ENCODE assay signal across 1 cellular context in the genomic region with DNA sequence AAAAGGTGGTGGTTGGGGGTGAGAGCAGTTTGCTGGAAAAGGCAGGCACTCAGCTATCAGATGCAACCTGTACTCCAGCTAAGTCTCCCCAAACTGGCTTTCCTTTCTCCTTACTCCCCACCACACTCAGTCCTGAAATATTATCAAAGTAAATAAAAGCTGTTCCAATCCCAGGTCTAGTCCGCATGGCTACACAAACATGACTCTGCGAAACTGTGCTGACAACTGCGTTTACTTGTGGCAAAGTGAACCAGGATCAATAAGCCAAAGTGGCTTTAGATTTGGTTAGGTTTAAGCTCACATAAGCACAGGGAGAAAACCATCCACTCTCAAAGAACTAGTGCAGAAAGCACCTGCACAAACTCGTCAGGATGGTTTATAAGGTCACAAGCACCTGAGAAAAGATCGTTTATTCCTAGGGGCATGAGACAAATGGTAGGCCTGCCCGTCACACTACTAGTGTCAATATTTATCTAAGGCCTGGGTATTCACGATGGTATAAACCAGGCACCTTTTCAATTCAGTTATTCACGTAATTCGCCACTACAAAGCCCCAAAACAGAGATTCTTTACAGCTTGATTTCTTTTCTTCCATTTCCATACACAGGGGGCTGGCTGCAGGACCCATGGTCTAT.
TF ChIP-seq lines count a peak whose summit lies in the region.

No MANE protein-coding gene starts in this region.

TF ChIP-seq in HepG2, 621 proteins besides CTCF, POLR2A, EP300 and RAD21 (continued from another document and continues in another):
- peak; percentile 53; the same call in 1 of the 2 replicates for TF ChIP-seq ZNF816 (CRISPR knock-in tag; IDR thresholded peaks at IDR 0.05; ENCODE audit: borderline replicate concordance)
- peak; percentile 70; the same call in 1 of the 2 replicates for TF ChIP-seq ZNF670 (CRISPR knock-in tag; IDR thresholded peaks at IDR 0.05; ENCODE audit: borderline replicate concordance)
- TF ChIP-seq MLLT10 (CRISPR knock-in tag; IDR thresholded peaks at IDR 0.05) = no peak
- no peak for TF ChIP-seq HNF4G (IDR thresholded peaks at IDR 0.05; ENCODE audit: borderline replicate concordance, low read depth, low read length)
- no peak for TF ChIP-seq HNF4G (CRISPR knock-in tag; IDR thresholded peaks at IDR 0.05; ENCODE audit: borderline replicate concordance, low read depth)
- TF ChIP-seq ZNF329 (CRISPR knock-in tag; IDR thresholded peaks at IDR 0.05; ENCODE audit: low read depth) = no peak
- TF ChIP-seq, protein P1, sequence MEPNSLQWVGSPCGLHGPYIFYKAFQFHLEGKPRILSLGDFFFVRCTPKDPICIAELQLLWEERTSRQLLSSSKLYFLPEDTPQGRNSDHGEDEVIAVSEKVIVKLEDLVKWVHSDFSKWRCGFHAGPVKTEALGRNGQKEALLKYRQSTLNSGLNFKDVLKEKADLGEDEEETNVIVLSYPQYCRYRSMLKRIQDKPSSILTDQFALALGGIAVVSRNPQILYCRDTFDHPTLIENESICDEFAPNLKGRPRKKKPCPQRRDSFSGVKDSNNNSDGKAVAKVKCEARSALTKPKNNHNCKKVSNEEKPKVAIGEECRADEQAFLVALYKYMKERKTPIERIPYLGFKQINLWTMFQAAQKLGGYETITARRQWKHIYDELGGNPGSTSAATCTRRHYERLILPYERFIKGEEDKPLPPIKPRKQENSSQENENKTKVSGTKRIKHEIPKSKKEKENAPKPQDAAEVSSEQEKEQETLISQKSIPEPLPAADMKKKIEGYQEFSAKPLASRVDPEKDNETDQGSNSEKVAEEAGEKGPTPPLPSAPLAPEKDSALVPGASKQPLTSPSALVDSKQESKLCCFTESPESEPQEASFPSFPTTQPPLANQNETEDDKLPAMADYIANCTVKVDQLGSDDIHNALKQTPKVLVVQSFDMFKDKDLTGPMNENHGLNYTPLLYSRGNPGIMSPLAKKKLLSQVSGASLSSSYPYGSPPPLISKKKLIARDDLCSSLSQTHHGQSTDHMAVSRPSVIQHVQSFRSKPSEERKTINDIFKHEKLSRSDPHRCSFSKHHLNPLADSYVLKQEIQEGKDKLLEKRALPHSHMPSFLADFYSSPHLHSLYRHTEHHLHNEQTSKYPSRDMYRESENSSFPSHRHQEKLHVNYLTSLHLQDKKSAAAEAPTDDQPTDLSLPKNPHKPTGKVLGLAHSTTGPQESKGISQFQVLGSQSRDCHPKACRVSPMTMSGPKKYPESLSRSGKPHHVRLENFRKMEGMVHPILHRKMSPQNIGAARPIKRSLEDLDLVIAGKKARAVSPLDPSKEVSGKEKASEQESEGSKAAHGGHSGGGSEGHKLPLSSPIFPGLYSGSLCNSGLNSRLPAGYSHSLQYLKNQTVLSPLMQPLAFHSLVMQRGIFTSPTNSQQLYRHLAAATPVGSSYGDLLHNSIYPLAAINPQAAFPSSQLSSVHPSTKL (CRISPR knock-in tag; IDR thresholded peaks at IDR 0.05) = peak; percentile 71
- no peak for TF ChIP-seq HOXD1 (CRISPR knock-in tag; IDR thresholded peaks at IDR 0.05)
- TF ChIP-seq GZF1 (CRISPR knock-in tag; IDR thresholded peaks at IDR 0.05) = no peak
- TF ChIP-seq SYNCRIP (IDR thresholded peaks at IDR 0.05; ENCODE audit: insufficient read depth, low read depth, low read length) = no peak
- peak; percentile 46; the same call in 1 of the 2 replicates for TF ChIP-seq ZNF543 (CRISPR knock-in tag; IDR thresholded peaks at IDR 0.05)
- no peak for TF ChIP-seq ZNF768 (CRISPR knock-in tag; IDR thresholded peaks at IDR 0.05)
- no peak for TF ChIP-seq ARNTL (CRISPR knock-in tag; IDR thresholded peaks at IDR 0.05)
- TF ChIP-seq ZNF101 (CRISPR knock-in tag; IDR thresholded peaks at IDR 0.05; ENCODE audit: borderline replicate concordance, low read depth) = no peak
- TF ChIP-seq, protein P2, sequence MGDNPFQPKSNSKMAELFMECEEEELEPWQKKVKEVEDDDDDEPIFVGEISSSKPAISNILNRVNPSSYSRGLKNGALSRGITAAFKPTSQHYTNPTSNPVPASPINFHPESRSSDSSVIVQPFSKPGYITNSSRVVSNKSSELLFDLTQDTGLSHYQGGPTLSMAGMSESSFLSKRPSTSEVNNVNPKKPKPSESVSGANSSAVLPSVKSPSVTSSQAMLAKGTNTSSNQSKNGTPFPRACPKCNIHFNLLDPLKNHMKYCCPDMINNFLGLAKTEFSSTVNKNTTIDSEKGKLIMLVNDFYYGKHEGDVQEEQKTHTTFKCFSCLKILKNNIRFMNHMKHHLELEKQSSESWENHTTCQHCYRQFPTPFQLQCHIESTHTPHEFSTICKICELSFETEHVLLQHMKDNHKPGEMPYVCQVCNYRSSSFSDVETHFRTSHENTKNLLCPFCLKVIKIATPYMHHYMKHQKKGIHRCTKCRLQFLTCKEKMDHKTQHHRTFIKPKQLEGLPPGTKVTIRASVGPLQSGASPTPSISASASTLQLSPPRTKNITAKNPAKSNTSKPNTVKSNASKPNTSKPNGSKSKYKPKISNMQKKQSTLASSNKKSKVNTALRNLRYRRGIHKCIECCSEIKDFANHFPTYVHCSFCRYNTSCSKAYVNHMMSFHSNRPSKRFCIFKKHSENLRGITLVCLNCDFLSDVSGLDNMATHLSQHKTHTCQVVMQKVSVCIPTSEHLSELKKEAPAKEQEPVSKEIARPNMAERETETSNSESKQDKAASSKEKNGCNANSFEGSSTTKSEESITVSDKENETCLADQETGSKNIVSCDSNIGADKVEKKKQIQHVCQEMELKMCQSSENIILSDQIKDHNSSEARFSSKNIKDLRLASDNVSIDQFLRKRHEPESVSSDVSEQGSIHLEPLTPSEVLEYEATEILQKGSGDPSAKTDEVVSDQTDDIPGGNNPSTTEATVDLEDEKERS (CRISPR knock-in tag; IDR thresholded peaks at IDR 0.05) = no peak
- no peak for TF ChIP-seq TCF12 (IDR thresholded peaks at IDR 0.05)
- no peak for TF ChIP-seq TCF12 (CRISPR knock-in tag; IDR thresholded peaks at IDR 0.05)
- peak; percentile 15; the same call in 1 of the 2 replicates for TF ChIP-seq MIER3 (CRISPR knock-in tag; IDR thresholded peaks at IDR 0.05; ENCODE audit: borderline replicate concordance)
- TF ChIP-seq PHF5A (CRISPR knock-in tag; IDR thresholded peaks at IDR 0.05; ENCODE audit: low read depth, unreplicated experiment) = no peak
- TF ChIP-seq SMYD3 (CRISPR knock-in tag; IDR thresholded peaks at IDR 0.05) = no peak
- peak; percentile 45; the same call in 1 of the 2 replicates for TF ChIP-seq ISL2 (CRISPR knock-in tag; IDR thresholded peaks at IDR 0.05)
- TF ChIP-seq YEATS2 (CRISPR knock-in tag; IDR thresholded peaks at IDR 0.05; ENCODE audit: borderline replicate concordance) = no peak
- no peak for TF ChIP-seq SCMH1 (CRISPR knock-in tag; IDR thresholded peaks at IDR 0.05; ENCODE audit: borderline replicate concordance)
- peak; percentile 45; the same call in 1 of the 2 replicates for TF ChIP-seq ZFX (CRISPR knock-in tag; IDR thresholded peaks at IDR 0.05; ENCODE audit: low read depth)
- no peak for TF ChIP-seq NR2F6 (IDR thresholded peaks at IDR 0.05)
- 0 out of 2 replicates have a peak, but pooled peaks have one; percentile 22 for TF ChIP-seq NR2F6 (CRISPR knock-in tag; IDR thresholded peaks at IDR 0.05)
- TF ChIP-seq AHR (CRISPR knock-in tag; IDR thresholded peaks at IDR 0.05) = no peak
- peak; percentile 63; the same call in 1 of the 2 replicates for TF ChIP-seq BCL6 (CRISPR knock-in tag; IDR thresholded peaks at IDR 0.05)
- no peak for TF ChIP-seq NONO (IDR thresholded peaks at IDR 0.05)
- TF ChIP-seq NONO (CRISPR knock-in tag; conservative IDR thresholded peaks at IDR 0.05) = peak; percentile 50; the same call in 1 of the 2 replicates
- TF ChIP-seq ZNF546 (CRISPR knock-in tag; conservative IDR thresholded peaks at IDR 0.05) = no peak
- TF ChIP-seq, protein P3, sequence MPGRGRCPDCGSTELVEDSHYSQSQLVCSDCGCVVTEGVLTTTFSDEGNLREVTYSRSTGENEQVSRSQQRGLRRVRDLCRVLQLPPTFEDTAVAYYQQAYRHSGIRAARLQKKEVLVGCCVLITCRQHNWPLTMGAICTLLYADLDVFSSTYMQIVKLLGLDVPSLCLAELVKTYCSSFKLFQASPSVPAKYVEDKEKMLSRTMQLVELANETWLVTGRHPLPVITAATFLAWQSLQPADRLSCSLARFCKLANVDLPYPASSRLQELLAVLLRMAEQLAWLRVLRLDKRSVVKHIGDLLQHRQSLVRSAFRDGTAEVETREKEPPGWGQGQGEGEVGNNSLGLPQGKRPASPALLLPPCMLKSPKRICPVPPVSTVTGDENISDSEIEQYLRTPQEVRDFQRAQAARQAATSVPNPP (CRISPR knock-in tag; IDR thresholded peaks at IDR 0.05) = no peak
- peak; percentile 93 for TF ChIP-seq SALL1 (CRISPR knock-in tag; IDR thresholded peaks at IDR 0.05)
- no peak for TF ChIP-seq REL (CRISPR knock-in tag; conservative IDR thresholded peaks at IDR 0.05)
- TF ChIP-seq ZKSCAN8 (CRISPR knock-in tag; IDR thresholded peaks at IDR 0.05; ENCODE audit: borderline replicate concordance) = no peak
- no peak for TF ChIP-seq NFIB (CRISPR knock-in tag; IDR thresholded peaks at IDR 0.05; ENCODE audit: borderline replicate concordance)
- TF ChIP-seq FOSL1 (CRISPR knock-in tag; IDR thresholded peaks at IDR 0.05; ENCODE audit: borderline replicate concordance) = no peak
- TF ChIP-seq ZNF263 (CRISPR knock-in tag; IDR thresholded peaks at IDR 0.05) = no peak
- no peak for TF ChIP-seq PAX8 (CRISPR knock-in tag; IDR thresholded peaks at IDR 0.05; ENCODE audit: borderline replicate concordance)
- TF ChIP-seq, protein P4, sequence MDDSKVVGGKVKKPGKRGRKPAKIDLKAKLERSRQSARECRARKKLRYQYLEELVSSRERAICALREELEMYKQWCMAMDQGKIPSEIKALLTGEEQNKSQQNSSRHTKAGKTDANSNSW (CRISPR knock-in tag; IDR thresholded peaks at IDR 0.05; ENCODE audit: borderline replicate concordance) = no peak
- TF ChIP-seq ZNF607 (CRISPR knock-in tag; IDR thresholded peaks at IDR 0.05; ENCODE audit: borderline replicate concordance) = no peak
- TF ChIP-seq SP2 (CRISPR knock-in tag; IDR thresholded peaks at IDR 0.05) = no peak
- TF ChIP-seq ZNF878 (CRISPR knock-in tag; IDR thresholded peaks at IDR 0.05) = no peak
- TF ChIP-seq STAG1 (CRISPR knock-in tag; IDR thresholded peaks at IDR 0.05) = no peak
- TF ChIP-seq, protein P5, sequence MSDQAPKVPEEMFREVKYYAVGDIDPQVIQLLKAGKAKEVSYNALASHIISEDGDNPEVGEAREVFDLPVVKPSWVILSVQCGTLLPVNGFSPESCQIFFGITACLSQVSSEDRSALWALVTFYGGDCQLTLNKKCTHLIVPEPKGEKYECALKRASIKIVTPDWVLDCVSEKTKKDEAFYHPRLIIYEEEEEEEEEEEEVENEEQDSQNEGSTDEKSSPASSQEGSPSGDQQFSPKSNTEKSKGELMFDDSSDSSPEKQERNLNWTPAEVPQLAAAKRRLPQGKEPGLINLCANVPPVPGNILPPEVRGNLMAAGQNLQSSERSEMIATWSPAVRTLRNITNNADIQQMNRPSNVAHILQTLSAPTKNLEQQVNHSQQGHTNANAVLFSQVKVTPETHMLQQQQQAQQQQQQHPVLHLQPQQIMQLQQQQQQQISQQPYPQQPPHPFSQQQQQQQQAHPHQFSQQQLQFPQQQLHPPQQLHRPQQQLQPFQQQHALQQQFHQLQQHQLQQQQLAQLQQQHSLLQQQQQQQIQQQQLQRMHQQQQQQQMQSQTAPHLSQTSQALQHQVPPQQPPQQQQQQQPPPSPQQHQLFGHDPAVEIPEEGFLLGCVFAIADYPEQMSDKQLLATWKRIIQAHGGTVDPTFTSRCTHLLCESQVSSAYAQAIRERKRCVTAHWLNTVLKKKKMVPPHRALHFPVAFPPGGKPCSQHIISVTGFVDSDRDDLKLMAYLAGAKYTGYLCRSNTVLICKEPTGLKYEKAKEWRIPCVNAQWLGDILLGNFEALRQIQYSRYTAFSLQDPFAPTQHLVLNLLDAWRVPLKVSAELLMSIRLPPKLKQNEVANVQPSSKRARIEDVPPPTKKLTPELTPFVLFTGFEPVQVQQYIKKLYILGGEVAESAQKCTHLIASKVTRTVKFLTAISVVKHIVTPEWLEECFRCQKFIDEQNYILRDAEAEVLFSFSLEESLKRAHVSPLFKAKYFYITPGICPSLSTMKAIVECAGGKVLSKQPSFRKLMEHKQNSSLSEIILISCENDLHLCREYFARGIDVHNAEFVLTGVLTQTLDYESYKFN (CRISPR knock-in tag; conservative IDR thresholded peaks at IDR 0.05) = peak; percentile 86
- TF ChIP-seq NR2C2 (CRISPR knock-in tag; IDR thresholded peaks at IDR 0.05; ENCODE audit: borderline replicate concordance) = peak; percentile 19; the same call in 1 of the 2 replicates
- TF ChIP-seq SMC3 (IDR thresholded peaks at IDR 0.05; ENCODE audit: low read length) = no peak
- TF ChIP-seq TBX3 (IDR thresholded peaks at IDR 0.05; ENCODE audit: borderline replicate concordance) = 0 out of 2 replicates have a peak, but pooled peaks have one; percentile 23
- peak; percentile 70; the same call in 1 of the 2 replicates for TF ChIP-seq MXD4 (CRISPR knock-in tag; IDR thresholded peaks at IDR 0.05)
- no peak for TF ChIP-seq ZNF232 (CRISPR knock-in tag; IDR thresholded peaks at IDR 0.05; ENCODE audit: borderline replicate concordance)
- TF ChIP-seq ZNF614 (CRISPR knock-in tag; IDR thresholded peaks at IDR 0.05; ENCODE audit: borderline replicate concordance) = no peak; the same call in 1 of the 2 replicates
- no peak for TF ChIP-seq GTF3A (CRISPR knock-in tag; conservative IDR thresholded peaks at IDR 0.05)
- TF ChIP-seq, protein P6, sequence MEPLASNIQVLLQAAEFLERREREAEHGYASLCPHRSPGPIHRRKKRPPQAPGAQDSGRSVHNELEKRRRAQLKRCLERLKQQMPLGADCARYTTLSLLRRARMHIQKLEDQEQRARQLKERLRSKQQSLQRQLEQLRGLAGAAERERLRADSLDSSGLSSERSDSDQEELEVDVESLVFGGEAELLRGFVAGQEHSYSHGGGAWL (CRISPR knock-in tag; IDR thresholded peaks at IDR 0.05) = no peak
- TF ChIP-seq MAZ (IDR thresholded peaks at IDR 0.05; ENCODE audit: borderline replicate concordance, low read depth, low read length) = no peak
- no peak for TF ChIP-seq MAZ (CRISPR knock-in tag; IDR thresholded peaks at IDR 0.05; ENCODE audit: low read depth)
- TF ChIP-seq POLR2AphosphoS5 (IDR thresholded peaks at IDR 0.05; ENCODE audit: low read depth, low read length) = no peak
